In the genomic region with DNA sequence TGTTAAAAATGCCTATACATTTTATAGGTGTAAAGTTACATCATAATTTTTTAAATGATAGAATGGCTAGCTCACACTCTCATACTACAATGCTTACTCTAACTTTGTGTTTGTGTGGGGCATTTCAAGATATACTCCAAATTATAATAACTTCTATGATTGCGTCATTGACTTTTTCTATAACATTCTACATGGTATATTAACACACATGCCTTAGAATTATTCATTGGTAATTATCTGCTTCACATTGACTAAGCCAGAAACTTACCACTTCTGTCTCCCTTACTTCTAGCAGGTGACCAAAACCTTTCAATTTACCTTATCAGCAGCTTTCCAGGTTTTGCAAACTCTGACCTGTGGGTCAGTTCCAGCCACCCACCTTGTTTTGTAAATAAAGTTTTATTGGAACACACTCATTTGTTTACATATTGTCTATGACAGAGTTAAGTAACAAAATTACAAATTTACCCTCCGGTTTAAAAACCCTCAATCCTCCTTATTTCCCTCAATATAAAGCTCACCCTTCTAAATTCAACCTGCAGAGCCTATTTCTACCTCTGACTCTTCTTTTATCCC, we compare ENCODE assay signal across 2 cellular contexts.
TF ChIP-seq lines count a peak whose summit lies in the region.

No MANE protein-coding gene starts in this region.

TF ChIP-seq in SK-N-SH, 30 proteins besides CTCF, POLR2A, EP300 and RAD21 (continued from another document):
- TF ChIP-seq CHD2 (IDR thresholded peaks at IDR 0.05; ENCODE audit: low read length, partially characterized antibody) (no peak), TAF1 (IDR thresholded peaks at IDR 0.05; ENCODE audit: borderline replicate concordance, low read depth, low read length) (no peak), TCF12 (IDR thresholded peaks at IDR 0.05) (no peak), GATA2 (CRISPR knock-in tag; IDR thresholded peaks at IDR 0.05) (no peak), YY1 (IDR thresholded peaks at IDR 0.05; ENCODE audit: low read depth) (no peak), RCOR1 (IDR thresholded peaks at IDR 0.05; ENCODE audit: low read length) (no peak), TEAD4 (IDR thresholded peaks at IDR 0.05; ENCODE audit: borderline replicate concordance, insufficient read depth) (no peak), NFIC (IDR thresholded peaks at IDR 0.05; ENCODE audit: borderline replicate concordance) (no peak)
- TF ChIP-seq, protein P1, sequence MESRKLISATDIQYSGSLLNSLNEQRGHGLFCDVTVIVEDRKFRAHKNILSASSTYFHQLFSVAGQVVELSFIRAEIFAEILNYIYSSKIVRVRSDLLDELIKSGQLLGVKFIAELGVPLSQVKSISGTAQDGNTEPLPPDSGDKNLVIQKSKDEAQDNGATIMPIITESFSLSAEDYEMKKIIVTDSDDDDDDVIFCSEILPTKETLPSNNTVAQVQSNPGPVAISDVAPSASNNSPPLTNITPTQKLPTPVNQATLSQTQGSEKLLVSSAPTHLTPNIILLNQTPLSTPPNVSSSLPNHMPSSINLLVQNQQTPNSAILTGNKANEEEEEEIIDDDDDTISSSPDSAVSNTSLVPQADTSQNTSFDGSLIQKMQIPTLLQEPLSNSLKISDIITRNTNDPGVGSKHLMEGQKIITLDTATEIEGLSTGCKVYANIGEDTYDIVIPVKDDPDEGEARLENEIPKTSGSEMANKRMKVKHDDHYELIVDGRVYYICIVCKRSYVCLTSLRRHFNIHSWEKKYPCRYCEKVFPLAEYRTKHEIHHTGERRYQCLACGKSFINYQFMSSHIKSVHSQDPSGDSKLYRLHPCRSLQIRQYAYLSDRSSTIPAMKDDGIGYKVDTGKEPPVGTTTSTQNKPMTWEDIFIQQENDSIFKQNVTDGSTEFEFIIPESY (IDR thresholded peaks at IDR 0.05; ENCODE audit: borderline replicate concordance, low read depth), result no peak
- TF ChIP-seq, protein P2, sequence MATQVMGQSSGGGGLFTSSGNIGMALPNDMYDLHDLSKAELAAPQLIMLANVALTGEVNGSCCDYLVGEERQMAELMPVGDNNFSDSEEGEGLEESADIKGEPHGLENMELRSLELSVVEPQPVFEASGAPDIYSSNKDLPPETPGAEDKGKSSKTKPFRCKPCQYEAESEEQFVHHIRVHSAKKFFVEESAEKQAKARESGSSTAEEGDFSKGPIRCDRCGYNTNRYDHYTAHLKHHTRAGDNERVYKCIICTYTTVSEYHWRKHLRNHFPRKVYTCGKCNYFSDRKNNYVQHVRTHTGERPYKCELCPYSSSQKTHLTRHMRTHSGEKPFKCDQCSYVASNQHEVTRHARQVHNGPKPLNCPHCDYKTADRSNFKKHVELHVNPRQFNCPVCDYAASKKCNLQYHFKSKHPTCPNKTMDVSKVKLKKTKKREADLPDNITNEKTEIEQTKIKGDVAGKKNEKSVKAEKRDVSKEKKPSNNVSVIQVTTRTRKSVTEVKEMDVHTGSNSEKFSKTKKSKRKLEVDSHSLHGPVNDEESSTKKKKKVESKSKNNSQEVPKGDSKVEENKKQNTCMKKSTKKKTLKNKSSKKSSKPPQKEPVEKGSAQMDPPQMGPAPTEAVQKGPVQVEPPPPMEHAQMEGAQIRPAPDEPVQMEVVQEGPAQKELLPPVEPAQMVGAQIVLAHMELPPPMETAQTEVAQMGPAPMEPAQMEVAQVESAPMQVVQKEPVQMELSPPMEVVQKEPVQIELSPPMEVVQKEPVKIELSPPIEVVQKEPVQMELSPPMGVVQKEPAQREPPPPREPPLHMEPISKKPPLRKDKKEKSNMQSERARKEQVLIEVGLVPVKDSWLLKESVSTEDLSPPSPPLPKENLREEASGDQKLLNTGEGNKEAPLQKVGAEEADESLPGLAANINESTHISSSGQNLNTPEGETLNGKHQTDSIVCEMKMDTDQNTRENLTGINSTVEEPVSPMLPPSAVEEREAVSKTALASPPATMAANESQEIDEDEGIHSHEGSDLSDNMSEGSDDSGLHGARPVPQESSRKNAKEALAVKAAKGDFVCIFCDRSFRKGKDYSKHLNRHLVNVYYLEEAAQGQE (IDR thresholded peaks at IDR 0.05; ENCODE audit: low read depth, low read length), result no peak
- TF ChIP-seq, protein P3, sequence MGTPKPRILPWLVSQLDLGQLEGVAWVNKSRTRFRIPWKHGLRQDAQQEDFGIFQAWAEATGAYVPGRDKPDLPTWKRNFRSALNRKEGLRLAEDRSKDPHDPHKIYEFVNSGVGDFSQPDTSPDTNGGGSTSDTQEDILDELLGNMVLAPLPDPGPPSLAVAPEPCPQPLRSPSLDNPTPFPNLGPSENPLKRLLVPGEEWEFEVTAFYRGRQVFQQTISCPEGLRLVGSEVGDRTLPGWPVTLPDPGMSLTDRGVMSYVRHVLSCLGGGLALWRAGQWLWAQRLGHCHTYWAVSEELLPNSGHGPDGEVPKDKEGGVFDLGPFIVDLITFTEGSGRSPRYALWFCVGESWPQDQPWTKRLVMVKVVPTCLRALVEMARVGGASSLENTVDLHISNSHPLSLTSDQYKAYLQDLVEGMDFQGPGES (IDR thresholded peaks at IDR 0.05; ENCODE audit: low read depth, low read length), result no peak
- TF ChIP-seq, protein P4, sequence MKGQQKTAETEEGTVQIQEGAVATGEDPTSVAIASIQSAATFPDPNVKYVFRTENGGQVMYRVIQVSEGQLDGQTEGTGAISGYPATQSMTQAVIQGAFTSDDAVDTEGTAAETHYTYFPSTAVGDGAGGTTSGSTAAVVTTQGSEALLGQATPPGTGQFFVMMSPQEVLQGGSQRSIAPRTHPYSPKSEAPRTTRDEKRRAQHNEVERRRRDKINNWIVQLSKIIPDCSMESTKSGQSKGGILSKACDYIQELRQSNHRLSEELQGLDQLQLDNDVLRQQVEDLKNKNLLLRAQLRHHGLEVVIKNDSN (IDR thresholded peaks at IDR 0.05; ENCODE audit: borderline replicate concordance, low read depth), result no peak

TF ChIP-seq in SK-N-SH treated with all-trans-retinoic acid at 6 μM for 48 hours, 23 proteins besides CTCF, POLR2A, EP300 and RAD21:
- TF ChIP-seq, protein P5, sequence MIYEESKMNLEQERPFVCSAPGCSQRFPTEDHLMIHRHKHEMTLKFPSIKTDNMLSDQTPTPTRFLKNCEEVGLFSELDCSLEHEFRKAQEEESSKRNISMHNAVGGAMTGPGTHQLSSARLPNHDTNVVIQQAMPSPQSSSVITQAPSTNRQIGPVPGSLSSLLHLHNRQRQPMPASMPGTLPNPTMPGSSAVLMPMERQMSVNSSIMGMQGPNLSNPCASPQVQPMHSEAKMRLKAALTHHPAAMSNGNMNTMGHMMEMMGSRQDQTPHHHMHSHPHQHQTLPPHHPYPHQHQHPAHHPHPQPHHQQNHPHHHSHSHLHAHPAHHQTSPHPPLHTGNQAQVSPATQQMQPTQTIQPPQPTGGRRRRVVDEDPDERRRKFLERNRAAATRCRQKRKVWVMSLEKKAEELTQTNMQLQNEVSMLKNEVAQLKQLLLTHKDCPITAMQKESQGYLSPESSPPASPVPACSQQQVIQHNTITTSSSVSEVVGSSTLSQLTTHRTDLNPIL (CRISPR knock-in tag; IDR thresholded peaks at IDR 0.05; ENCODE audit: low read depth), result no peak
- no peak for TF ChIP-seq ZNF70 (CRISPR knock-in tag; IDR thresholded peaks at IDR 0.05)
- TF ChIP-seq OSR1 (CRISPR knock-in tag; IDR thresholded peaks at IDR 0.05), result no peak
- TF ChIP-seq, protein P6, sequence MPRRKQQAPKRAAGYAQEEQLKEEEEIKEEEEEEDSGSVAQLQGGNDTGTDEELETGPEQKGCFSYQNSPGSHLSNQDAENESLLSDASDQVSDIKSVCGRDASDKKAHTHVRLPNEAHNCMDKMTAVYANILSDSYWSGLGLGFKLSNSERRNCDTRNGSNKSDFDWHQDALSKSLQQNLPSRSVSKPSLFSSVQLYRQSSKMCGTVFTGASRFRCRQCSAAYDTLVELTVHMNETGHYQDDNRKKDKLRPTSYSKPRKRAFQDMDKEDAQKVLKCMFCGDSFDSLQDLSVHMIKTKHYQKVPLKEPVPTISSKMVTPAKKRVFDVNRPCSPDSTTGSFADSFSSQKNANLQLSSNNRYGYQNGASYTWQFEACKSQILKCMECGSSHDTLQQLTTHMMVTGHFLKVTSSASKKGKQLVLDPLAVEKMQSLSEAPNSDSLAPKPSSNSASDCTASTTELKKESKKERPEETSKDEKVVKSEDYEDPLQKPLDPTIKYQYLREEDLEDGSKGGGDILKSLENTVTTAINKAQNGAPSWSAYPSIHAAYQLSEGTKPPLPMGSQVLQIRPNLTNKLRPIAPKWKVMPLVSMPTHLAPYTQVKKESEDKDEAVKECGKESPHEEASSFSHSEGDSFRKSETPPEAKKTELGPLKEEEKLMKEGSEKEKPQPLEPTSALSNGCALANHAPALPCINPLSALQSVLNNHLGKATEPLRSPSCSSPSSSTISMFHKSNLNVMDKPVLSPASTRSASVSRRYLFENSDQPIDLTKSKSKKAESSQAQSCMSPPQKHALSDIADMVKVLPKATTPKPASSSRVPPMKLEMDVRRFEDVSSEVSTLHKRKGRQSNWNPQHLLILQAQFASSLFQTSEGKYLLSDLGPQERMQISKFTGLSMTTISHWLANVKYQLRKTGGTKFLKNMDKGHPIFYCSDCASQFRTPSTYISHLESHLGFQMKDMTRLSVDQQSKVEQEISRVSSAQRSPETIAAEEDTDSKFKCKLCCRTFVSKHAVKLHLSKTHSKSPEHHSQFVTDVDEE (CRISPR knock-in tag; IDR thresholded peaks at IDR 0.05), result no peak
- no peak for TF ChIP-seq ZNF8 (CRISPR knock-in tag; IDR thresholded peaks at IDR 0.05)
- TF ChIP-seq ISL1 (CRISPR knock-in tag; IDR thresholded peaks at IDR 0.05), result no peak
- TF ChIP-seq PPARA (CRISPR knock-in tag; IDR thresholded peaks at IDR 0.05; ENCODE audit: borderline replicate concordance), result no peak
- TF ChIP-seq ARNTL (CRISPR knock-in tag; IDR thresholded peaks at IDR 0.05; ENCODE audit: borderline replicate concordance, low read depth), result no peak
- TF ChIP-seq TOX (CRISPR knock-in tag; IDR thresholded peaks at IDR 0.05; ENCODE audit: borderline replicate concordance), result no peak
- TF ChIP-seq ZFP3 (CRISPR knock-in tag; IDR thresholded peaks at IDR 0.05), result no peak
